In genomic region chr16:29349966-29350365, GRCh38 we compare ENCODE assay signal across 8 cellular contexts. TPM values are rescaled to one million over a fixed set of nuclear protein-coding genes. Genes with fewer than 3 reads are reported as not detected.
A peak's percentile ranks its signal among the peaks of the same experiment; 100 is the strongest.
DNase-seq lines count a peak whose midpoint lies in the region; ATAC-seq and TF ChIP-seq lines count a peak whose summit lies in the region.
"Not testable (repeated sequence)": the region's sequence is repeated elsewhere in the genome, so short reads cannot be mapped to it uniquely, and the experiment has no call there.

No MANE protein-coding gene starts in this region.

- intact Hi-C loops in stomach (cut with DNase I; ENCODE audit: low total_unique reads), result not testable (repeated sequence)

- H3K4me1 ChIP-seq in GM23248 (ENCODE audit: insufficient read depth); lung (ENCODE audit: control insufficient read depth in 2 of 2, insufficient read depth in 2 of 2, low read length in 2 of 2): not testable (repeated sequence)
- peaks cover 0 to 14% (median 7%) of the 10 kb centered on the region in 4 donors for H3K4me1 ChIP-seq in stomach

- not testable (repeated sequence) for H3K4me2 ChIP-seq in GM23248 (ENCODE audit: unreplicated experiment)

- not testable (repeated sequence) for H3F3A ChIP-seq in GM23248 (ENCODE audit: insufficient read depth)

- ATAC-seq in lung (ENCODE audit: insufficient read depth, low FRiP score), result not testable (repeated sequence)

- H3K4me3 ChIP-seq in GM23248; cardiac fibroblast (replicated peaks in 1 of 2; ENCODE audit: low read depth in 2 of 2, low read length in 2 of 2); lung; stomach: not testable (repeated sequence)

- WGBS in GM23248 (ENCODE audit: low coverage in 1 of 2, low lambda C conversion rate in 2 of 2, missing lambda C conversion rate in 2 of 2), 2 experiments, result 21 to 38% methylated on average over 4 to 7 of the region's 7 CpGs
- 53 to 56% methylated on average over 7 of the region's 7 CpGs for WGBS in lung, 2 donors
- WGBS in stomach, 5 donors, result 24 to 57% (median 47%) methylated on average over 3 to 7 of the region's 7 CpGs

- H3K36me3 ChIP-seq in GM23248 (ENCODE audit: low read depth); lung (ENCODE audit: control insufficient read depth in 2 of 2, insufficient read depth in 2 of 2, low read length in 2 of 2); stomach: not testable (repeated sequence)

- in situ Hi-C loops in GM23248 (cut with MboI), result not testable (repeated sequence)

- H2AFZ ChIP-seq in GM23248, result not testable (repeated sequence)

- not testable (repeated sequence) for H3K9ac ChIP-seq in GM23248

- H3K9me3 ChIP-seq in GM23248 (ENCODE audit: low read depth); lung (ENCODE audit: control insufficient read depth in 2 of 2, insufficient read depth in 1 of 2, low read length in 1 of 2); stomach: not testable (repeated sequence)

- H3K27me3 Mint-ChIP-seq in glutamatergic neuron (ENCODE audit: unreplicated experiment), result not testable (repeated sequence)

- H3K27ac Mint-ChIP-seq in glutamatergic neuron (ENCODE audit: unreplicated experiment), result peak overlapping the region; percentile 22

- not testable (repeated sequence) for H3K9me3 Mint-ChIP-seq in glutamatergic neuron (ENCODE audit: unreplicated experiment)

- H3K4me3 Mint-ChIP-seq in glutamatergic neuron (ENCODE audit: unreplicated experiment), result not testable (repeated sequence)

- not testable (repeated sequence) for TF ChIP-seq EP300 in stomach (IDR thresholded peaks at IDR 0.05)

- DNase-seq in AG09319 (ENCODE audit: extremely low read depth, low read depth) (peak; percentile 78), GM23248 (peak; percentile 87), NCI-H1694 (lab: John Stamatoyannopoulos, UW) (peak; percentile 35), T1000 (lab: John Stamatoyannopoulos, UW) (peak; percentile 39), cardiac fibroblast (ENCODE audit: low read depth in 2 of 2) (peak; percentile 88 to 90), lung (ENCODE audit: low spot score) (peak; percentile 50), stomach (peak; percentile 75)
- DNase-seq in glutamatergic neuron, result not testable (repeated sequence)

- not testable (repeated sequence) for H3K79me2 ChIP-seq in GM23248 (ENCODE audit: insufficient read depth)

- TF ChIP-seq POLR2A in stomach (IDR thresholded peaks at IDR 0.05), result not testable (repeated sequence)

- H3K9me2 ChIP-seq in GM23248 (ENCODE audit: insufficient read depth), result not testable (repeated sequence)

- not testable (repeated sequence) for TF ChIP-seq CTCF in AG09319 (IDR thresholded peaks at IDR 0.05; ENCODE audit: low read depth, low read length); cardiac fibroblast (IDR thresholded peaks at IDR 0.05; ENCODE audit: low read depth, low read length); glutamatergic neuron (IDR thresholded peaks at IDR 0.05; ENCODE audit: partially characterized antibody, unreplicated experiment); lung (IDR thresholded peaks at IDR 0.05; ENCODE audit: control extremely low read depth, extremely low read depth); stomach (IDR thresholded peaks at IDR 0.05)

- H3K36me3 Mint-ChIP-seq in glutamatergic neuron (ENCODE audit: unreplicated experiment), result not testable (repeated sequence)

- H3K27ac ChIP-seq in GM23248; lung (ENCODE audit: low read depth in 1 of 2, low read length in 1 of 2): not testable (repeated sequence)
- peak overlapping the region in 2 of 5 donors; percentile 12 to 38 for H3K27ac ChIP-seq in stomach

- H3K27me3 ChIP-seq in GM23248 (replicated peaks; ENCODE audit: insufficient read depth); lung (ENCODE audit: control insufficient read depth, insufficient read depth); stomach: not testable (repeated sequence)

- H4K20me1 ChIP-seq in GM23248 (ENCODE audit: insufficient read depth), result not testable (repeated sequence)

- not testable (repeated sequence) for H3K4me1 Mint-ChIP-seq in glutamatergic neuron (ENCODE audit: low read depth, unreplicated experiment)

RNA-seq across cellular contexts. Expression of gene NPIPB11, which starts 56.5 kb away (rescaled TPM):
- total RNA-seq in GM23248 (2014; rRNA removed; shearing (Covaris generic)), result under 0.01 TPM in 1 of 2 replicates, not detected in the other
- 0.29 and 0.56 TPM in 2 replicates for polyA plus RNA-seq in GM23248 (2016; fragmentation: Nextera tagmentation; extraction: Ambion mirVana)
- 1.0 TPM for total RNA-seq in glutamatergic neuron (ENCODE audit: unreplicated experiment)
- 1 to 10 TPM in 1 of 2 donors, under 1 TPM in 1; 0.80 to 1.1 TPM for total RNA-seq in lung
- polyA plus RNA-seq in lung, result 1 to 10 TPM in 1 of 2 donors, under 1 TPM in 1; 0.56 to 1.6 TPM
- total RNA-seq in stomach, result 10 to 100 TPM in 1 of 5 donors, 1 to 10 TPM in 1, under 1 TPM in 3; 0.58 to 13.4 (median 0.87) TPM
- polyA plus RNA-seq in stomach, result 1 to 10 TPM in 1 of 3 donors, under 1 TPM in 2; 0.31 to 1.9 (median 0.75) TPM
